ENCODE assay signal across 14 cellular contexts in genomic region chr11:44623321-44623715, GRCh38. TPM values are rescaled to one million over a fixed set of nuclear protein-coding genes. Genes with fewer than 3 reads are reported as not detected.
DNase-seq lines count a peak whose midpoint lies in the region; ATAC-seq and TF ChIP-seq lines count a peak whose summit lies in the region.
"Had no signal": no experiment of that assay in that cellular context is flagged by ENCODE, and none has a peak within 500 bp of the region (broad histone marks: within the 10 kb centered on the region; RNA-seq: fewer than 3 reads in every experiment).

No MANE protein-coding gene starts in this region.

- H3K27ac ChIP-seq in lung (ENCODE audit: low read depth in 1 of 2, low read length in 1 of 2) (peak overlapping the region in 1 of 2 donors; percentile 82), upper lobe of right lung (no peak overlapping the region), PC-9 (no peak overlapping the region)
- H3K27ac ChIP-seq: body of pancreas had no signal

- H3K27ac Mint-ChIP-seq in activated CD8-positive, alpha-beta memory T cell treated with anti-CD3 and anti-CD28 coated beads, Interleukin-2, amount 10 ng/mL, durations not matched to agents 7 days and 5 days: no peak overlapping the region
- peak overlapping the region; percentile 63 for H3K27ac Mint-ChIP-seq in activated naive CD8-positive, alpha-beta T cell treated with anti-CD3 and anti-CD28 coated beads, Interleukin-2, amount 10 ng/mL, durations not matched to agents 7 days and 5 days
- H3K27ac Mint-ChIP-seq: GM23338 had no signal

- H3K27me3 ChIP-seq in lung (ENCODE audit: control insufficient read depth, insufficient read depth) (no peaks in the 10 kb centered on the region), upper lobe of right lung (no peaks in the 10 kb centered on the region), PC-9 (ENCODE audit: insufficient read depth, low read depth) (peaks cover 22% of the 10 kb centered on the region)
- H3K27me3 ChIP-seq: body of pancreas, gastrocnemius medialis had no signal

- peaks cover 0 to 12% of the 10 kb centered on the region in 2 donors for H3K36me3 ChIP-seq in lung (ENCODE audit: control insufficient read depth in 2 of 2, insufficient read depth in 2 of 2, low read length in 2 of 2)
- peaks cover 8% of the 10 kb centered on the region for H3K36me3 ChIP-seq in upper lobe of right lung
- H3K36me3 ChIP-seq in PC-9 (ENCODE audit: low read depth): no peaks in the 10 kb centered on the region
- H3K36me3 ChIP-seq: gastrocnemius medialis had no signal

- TF ChIP-seq CTCF in lung (IDR thresholded peaks at IDR 0.05; ENCODE audit: control extremely low read depth, extremely low read depth) (no peak), upper lobe of right lung (IDR thresholded peaks at IDR 0.05) (no peak), PC-9 (conservative IDR thresholded peaks at IDR 0.05) (no peak)

- H3K4me3 Mint-ChIP-seq in activated CD8-positive, alpha-beta memory T cell treated with anti-CD3 and anti-CD28 coated beads, Interleukin-2, amount 10 ng/mL, durations not matched to agents 7 days and 5 days: no peak overlapping the region
- H3K4me3 Mint-ChIP-seq in activated naive CD8-positive, alpha-beta T cell treated with anti-CD3 and anti-CD28 coated beads, Interleukin-2, amount 10 ng/mL, durations not matched to agents 7 days and 5 days: no peak overlapping the region
- H3K4me3 Mint-ChIP-seq: GM23338 had no signal

- no peak overlapping the region for H2AFZ ChIP-seq in PC-9
- H2AFZ ChIP-seq: GM23338 had no signal

- no peaks in the 10 kb centered on the region for H3K9me2 ChIP-seq in PC-9 (ENCODE audit: insufficient read depth)

- POLR2A ChIA-PET in activated naive CD8-positive, alpha-beta T cell treated with anti-CD3 and anti-CD28 coated beads, Interleukin-2, amount 10 ng/mL, durations not matched to agents 7 days and 5 days (lab: Charles Lee): no interaction called here
- POLR2A ChIA-PET in PC-9 (lab: Charles Lee; ENCODE audit: unreplicated experiment): no interaction called here

- no peak for ATAC-seq in activated CD8-positive, alpha-beta memory T cell treated with anti-CD3 and anti-CD28 coated beads, Interleukin-2, amount 10 ng/mL, durations not matched to agents 7 days and 5 days
- ATAC-seq in activated naive CD8-positive, alpha-beta T cell treated with anti-CD3 and anti-CD28 coated beads, Interleukin-2, amount 10 ng/mL, durations not matched to agents 7 days and 5 days (ENCODE audit: low read depth): no peak
- ATAC-seq in lung (ENCODE audit: insufficient read depth, low FRiP score) (no peak), upper lobe of right lung (peak; percentile 7)
- ATAC-seq: body of pancreas, gastrocnemius medialis, GM23338 had no signal

- H3K4me1 ChIP-seq in lung (ENCODE audit: control insufficient read depth in 2 of 2, insufficient read depth in 2 of 2, low read length in 2 of 2) (peaks cover 3 to 16% of the 10 kb centered on the region in 2 donors), upper lobe of right lung (peaks cover 25% of the 10 kb centered on the region), PC-9 (replicated peaks; ENCODE audit: insufficient read depth) (no peaks in the 10 kb centered on the region)

- H3K9me3 ChIP-seq in lung (ENCODE audit: control insufficient read depth in 2 of 2, insufficient read depth in 1 of 2, low read length in 1 of 2) (peaks cover 0 to 5% of the 10 kb centered on the region in 2 donors), upper lobe of right lung (no peaks in the 10 kb centered on the region), PC-9 (ENCODE audit: insufficient read depth, low read depth) (no peaks in the 10 kb centered on the region)
- H3K9me3 ChIP-seq: body of pancreas, gastrocnemius medialis had no signal

- H3K27me3 Mint-ChIP-seq in activated CD8-positive, alpha-beta memory T cell treated with anti-CD3 and anti-CD28 coated beads, Interleukin-2, amount 10 ng/mL, durations not matched to agents 7 days and 5 days: no peaks in the 10 kb centered on the region
- no peaks in the 10 kb centered on the region for H3K27me3 Mint-ChIP-seq in activated naive CD8-positive, alpha-beta T cell treated with anti-CD3 and anti-CD28 coated beads, Interleukin-2, amount 10 ng/mL, durations not matched to agents 7 days and 5 days
- H3K27me3 Mint-ChIP-seq: naive thymus-derived CD8-positive, alpha-beta T cell had no signal

- no TSS peak for BruUV-seq in PC-9 (replicated peaks; lab: Mats Ljungman, UMichigan)

- CTCF ChIA-PET in activated CD8-positive, alpha-beta memory T cell treated with anti-CD3 and anti-CD28 coated beads, Interleukin-2, amount 10 ng/mL, durations not matched to agents 7 days and 5 days (lab: Charles Lee): interaction anchor here (1.2 to 21.3 kb wide), 5 partner anchors 12 to 287 kb away, joined by 3 to 530 read pairs (median 25); partner anchors contain the start of gene CD82
- CTCF ChIA-PET in PC-9 (lab: Charles Lee): no interaction called here

- intact Hi-C loops in upper lobe of right lung (cut with DNase I) (loop anchor here (5.0 kb wide), 1 partner anchor 289 kb away; no protein-coding TSS in a partner anchor), PC-9 (cut with micrococcal nuclease; ENCODE audit: unreplicated experiment) (loop anchor here (5.0 kb wide), 3 partner anchors 104 to 269 kb away; partner anchors contain the start of gene TSPAN18)

- H3K9me3 Mint-ChIP-seq in activated CD8-positive, alpha-beta memory T cell treated with anti-CD3 and anti-CD28 coated beads, Interleukin-2, amount 10 ng/mL, durations not matched to agents 7 days and 5 days (ENCODE audit: low read depth): no peaks in the 10 kb centered on the region
- H3K9me3 Mint-ChIP-seq in activated naive CD8-positive, alpha-beta T cell treated with anti-CD3 and anti-CD28 coated beads, Interleukin-2, amount 10 ng/mL, durations not matched to agents 7 days and 5 days: no peaks in the 10 kb centered on the region

- no peaks in the 10 kb centered on the region for H3K36me3 Mint-ChIP-seq in activated CD8-positive, alpha-beta memory T cell treated with anti-CD3 and anti-CD28 coated beads, Interleukin-2, amount 10 ng/mL, durations not matched to agents 7 days and 5 days
- H3K36me3 Mint-ChIP-seq in activated naive CD8-positive, alpha-beta T cell treated with anti-CD3 and anti-CD28 coated beads, Interleukin-2, amount 10 ng/mL, durations not matched to agents 7 days and 5 days: no peaks in the 10 kb centered on the region

- H3K79me2 ChIP-seq in PC-9 (ENCODE audit: low read depth): no peaks in the 10 kb centered on the region

- H3K4me1 Mint-ChIP-seq in activated CD8-positive, alpha-beta memory T cell treated with anti-CD3 and anti-CD28 coated beads, Interleukin-2, amount 10 ng/mL, durations not matched to agents 7 days and 5 days: peaks cover 7% of the 10 kb centered on the region
- peaks cover 10% of the 10 kb centered on the region for H3K4me1 Mint-ChIP-seq in activated naive CD8-positive, alpha-beta T cell treated with anti-CD3 and anti-CD28 coated beads, Interleukin-2, amount 10 ng/mL, durations not matched to agents 7 days and 5 days

- in situ Hi-C loops in KBM-7 (cut with MboI; ENCODE audit: low pct_unique_long_range_greater_than_20kb, low sequenced_read_pairs): loop anchor here (10.0 kb wide), 1 partner anchor 291 kb away; no protein-coding TSS in a partner anchor

- WGBS in lung, 2 donors: 25 to 41% methylated on average over 10 of the region's 10 CpGs

- peak; percentile 57 for DNase-seq in activated CD8-positive, alpha-beta memory T cell treated with anti-CD3 and anti-CD28 coated beads for 24 hours
- no peak for DNase-seq in activated CD8-positive, alpha-beta memory T cell treated with anti-CD3 and anti-CD28 coated beads, Interleukin-2, amount 10 ng/mL, durations not matched to agents 7 days and 5 days
- DNase-seq in activated naive CD8-positive, alpha-beta T cell treated with anti-CD3 and anti-CD28 coated beads, Interleukin-2, amount 10 ng/mL, durations not matched to agents 7 days and 5 days: peak; percentile 24
- DNase-seq in lung (ENCODE audit: low spot score) (peak; percentile 29), upper lobe of right lung (peak; percentile 46), KBM-7 (no peak), PC-9 (no peak), NAMALWA (ENCODE audit: low spot score) (no peak)
- DNase-seq: NCI-H446 treated with DMSO at 0.1 percent for 48 hours, T-helper 9 cell had no signal

- no peaks in the 10 kb centered on the region for H3F3A ChIP-seq in PC-9 (ENCODE audit: insufficient read depth, low read depth)

- H4K20me1 ChIP-seq in PC-9 (ENCODE audit: insufficient read depth): no peaks in the 10 kb centered on the region

- H3K4me3 ChIP-seq in lung (no peak overlapping the region), upper lobe of right lung (no peak overlapping the region), PC-9 (no peak overlapping the region)
- H3K4me3 ChIP-seq: body of pancreas, gastrocnemius medialis, GM23338 had no signal

- no peak overlapping the region for H3K4me2 ChIP-seq in PC-9
- H3K4me2 ChIP-seq: GM23338 had no signal

RNA-seq across cellular contexts. Expression of gene CD82, which starts 57.9 kb away (rescaled TPM):
- total RNA-seq in activated CD8-positive, alpha-beta memory T cell treated with anti-CD3 and anti-CD28 coated beads, Interleukin-2, amount 10 ng/mL, durations not matched to agents 7 days and 5 days: 100 to 1,000 TPM in 1 of 2 experiments, 10 to 100 TPM in 1; 90.2 to 285 TPM
- 10 to 100 TPM; 71.9 to 80.2 TPM for total RNA-seq in activated naive CD8-positive, alpha-beta T cell treated with anti-CD3 and anti-CD28 coated beads, Interleukin-2, amount 10 ng/mL, durations not matched to agents 7 days and 5 days
- total RNA-seq in lung (100 to 1,000 TPM in 1 of 2 donors, 10 to 100 TPM in 1; 63.3 to 237 TPM), upper lobe of right lung (144 TPM), PC-9 (2021) (30.7 and 46.0 TPM in 2 replicates)
- 100 to 1,000 TPM; 162 to 218 TPM for polyA plus RNA-seq in lung

Comparison
In these comparisons a context has a peak if more than half of its experiments do, and no peak if none do; other contexts are left out.
1. DNase-seq: peak in activated CD8-positive, alpha-beta memory T cell treated with anti-CD3 and anti-CD28 coated beads for 24 hours (single experiment), activated naive CD8-positive, alpha-beta T cell treated with anti-CD3 and anti-CD28 coated beads, Interleukin-2, amount 10 ng/mL, durations not matched to agents 7 days and 5 days (single experiment), lung (single experiment) and upper lobe of right lung (single experiment); none in activated CD8-positive, alpha-beta memory T cell treated with anti-CD3 and anti-CD28 coated beads, Interleukin-2, amount 10 ng/mL, durations not matched to agents 7 days and 5 days (single experiment), KBM-7 (single experiment), PC-9 (0 of 2) and NAMALWA (single experiment).